31 cellular contexts compared by ENCODE assay signal in genomic region chr2:39664478-39664877, GRCh38. TPM values are rescaled to one million over a fixed set of nuclear protein-coding genes. Genes with fewer than 3 reads are reported as not detected.
DNase-seq lines count a peak whose midpoint lies in the region; ATAC-seq, FAIRE-seq and TF ChIP-seq lines count a peak whose summit lies in the region.
"Had no signal": no experiment of that assay in that cellular context is flagged by ENCODE, and none has a peak within 500 bp of the region (broad histone marks: within the 10 kb centered on the region; RNA-seq: fewer than 3 reads in every experiment).

No MANE protein-coding gene starts in this region.

- no peak for ATAC-seq in GM23338
- ATAC-seq: body of pancreas; CD8-positive, alpha-beta T cell; left lung; stimulated activated memory B cell treated with anti-CD40 and anti-IgM and Interleukin-4, amounts not matched to agents 10 μg/mL and 1 μg/mL and 100 μg/mL, for 72 hours had no signal

- no peak for TF ChIP-seq POLR2A in H54 (IDR thresholded peaks at IDR 0.05; ENCODE audit: low read depth, low read length)

- H2BK120ac ChIP-seq in neuronal stem cell (ENCODE audit: low read depth, low read length): no peak overlapping the region

- peaks cover 41% of the 10 kb centered on the region for H3K4me1 Mint-ChIP-seq in GM23338
- peaks cover 30% of the 10 kb centered on the region for H3K4me1 Mint-ChIP-seq in nephron progenitor cell

- WGBS in neuronal stem cell (ENCODE audit: extremely low coverage in 2 of 2, insufficient read length in 2 of 2, insufficient replicate concordance in 1 of 2), 2 donors: no CpG with 5 or more reads among the region's 4 CpGs

- H3K4me3 Mint-ChIP-seq in GM23338 (peak overlapping the region; percentile 85), nephron progenitor cell (peak overlapping the region; percentile 88)
- H3K4me3 Mint-ChIP-seq: activated CD4-positive, alpha-beta memory T cell treated with anti-CD3 and anti-CD28 coated beads, Interleukin-2, amount 10 ng/mL, durations not matched to agents 7 days and 5 days had no signal

- H3K4me1 ChIP-seq in GM23338 (ENCODE audit: insufficient read depth) (peaks cover 31% of the 10 kb centered on the region), neuronal stem cell (ENCODE audit: control insufficient read depth in 2 of 2, insufficient read depth in 1 of 2, low read depth in 1 of 2, low read length in 2 of 2) (peaks cover 2 to 21% of the 10 kb centered on the region in 2 donors)

- H2AFZ ChIP-seq in GM23338 (peak overlapping the region; percentile 99; the same call in 1 of the 2 replicates), neuronal stem cell (ENCODE audit: low read length) (no peak overlapping the region)

- H3K27ac Mint-ChIP-seq in GM23338 (no peak overlapping the region), nephron progenitor cell (no peak overlapping the region)
- H3K27ac Mint-ChIP-seq: activated CD4-positive, alpha-beta memory T cell treated with anti-CD3 and anti-CD28 coated beads, Interleukin-2, amount 10 ng/mL, durations not matched to agents 7 days and 5 days; activated naive CD4-positive, alpha-beta T cell treated with anti-CD3 and anti-CD28 coated beads, Interleukin-2, amount 10 ng/mL, durations not matched to agents 7 days and 5 days; activated T-helper 1 cell treated with anti-CD3 and anti-CD28 coated beads, Interleukin-12 subunit alpha, Interleukin-12 subunit beta, Interleukin-2, Interleukin-4 antibody, amounts not matched to agents 30 ng/mL and 10 ng/mL and 1 ng/mL, durations not matched to agents 14 hours and 24 hours and 36 hours; CD8-positive, alpha-beta T cell; stimulated activated memory B cell treated with anti-CD40 and anti-IgM and Interleukin-4, amounts not matched to agents 10 μg/mL and 1 μg/mL and 100 μg/mL, for 72 hours; T-helper 2 cell treated with Interferon-gamma antibody and Interleukin-4, amounts not matched to agents 5 μg/mL and 100 μg/mL, for 36 hours had no signal

- no peaks in the 10 kb centered on the region for H4K20me1 ChIP-seq in GM23338 (replicated peaks; ENCODE audit: insufficient read depth)

- H3K9me3 ChIP-seq in neuronal stem cell (replicated peaks in 1 of 2; ENCODE audit: control insufficient read depth in 2 of 2, insufficient read depth in 1 of 2, low read depth in 1 of 2, low read length in 2 of 2): no peaks in the 10 kb centered on the region
- H3K9me3 ChIP-seq: adrenal gland, BE2C, body of pancreas, left lung, MG63, upper lobe of left lung had no signal

- H3K79me2 ChIP-seq in GM23338 (replicated peaks; ENCODE audit: insufficient read depth): peaks cover 25% of the 10 kb centered on the region

- H4K8ac ChIP-seq in neuronal stem cell (ENCODE audit: low read depth, low read length): no peak overlapping the region

- no peak overlapping the region for H3K23ac ChIP-seq in neuronal stem cell (ENCODE audit: low read depth, low read length, poor library complexity)

- no peaks in the 10 kb centered on the region; the same call in 1 of the 2 replicates for H3F3A ChIP-seq in GM23338 (replicated peaks; ENCODE audit: low read depth)

- peaks cover 2% of the 10 kb centered on the region; the same call in 1 of the 3 replicates for H3K36me3 Mint-ChIP-seq in GM23338 (ENCODE audit: low read depth)
- H3K36me3 Mint-ChIP-seq in nephron progenitor cell (ENCODE audit: low read depth): no peaks in the 10 kb centered on the region
- H3K36me3 Mint-ChIP-seq: activated naive CD4-positive, alpha-beta T cell treated with anti-CD3 and anti-CD28 coated beads, Interleukin-2, amount 10 ng/mL, durations not matched to agents 7 days and 5 days; CD8-positive, alpha-beta T cell; stimulated activated memory B cell treated with anti-CD40 and anti-IgM and Interleukin-4, amounts not matched to agents 10 μg/mL and 1 μg/mL and 100 μg/mL, for 72 hours had no signal

- H3K27me3 Mint-ChIP-seq in GM23338 (ENCODE audit: insufficient read depth, low read depth, poor library complexity) (peaks cover 35% of the 10 kb centered on the region), nephron progenitor cell (ENCODE audit: low read depth, poor library complexity) (peaks cover 24% of the 10 kb centered on the region)

- no peak overlapping the region for H3K14ac ChIP-seq in neuronal stem cell (ENCODE audit: low read length)

- H3K27ac ChIP-seq in GM23338 (ENCODE audit: low read depth): no peak overlapping the region
- H3K27ac ChIP-seq in dorsolateral prefrontal cortex: peak overlapping the region in 47 of 59 donors; percentile 3 to 95 (median 82)
- no peak overlapping the region for H3K27ac ChIP-seq in neuronal stem cell (replicated peaks; ENCODE audit: low read length)
- H3K27ac ChIP-seq: adrenal gland, body of pancreas, KMS-11, left lung, skin epidermis, upper lobe of left lung had no signal

- H2AK5ac ChIP-seq in neuronal stem cell (ENCODE audit: low read depth, low read length): no peak overlapping the region

- CTCF ChIA-PET in HEK293T (lab: Yijun Ruan, JAX): no interaction called here

- H3K79me1 ChIP-seq in neuronal stem cell (ENCODE audit: low read depth, low read length): no peaks in the 10 kb centered on the region

- TF ChIP-seq CTCF in GM23338 (conservative IDR thresholded peaks at IDR 0.05; ENCODE audit: low read depth in 2 of 2) (no peak), dorsolateral prefrontal cortex (IDR thresholded peaks at IDR 0.05 in 54 of 56, conservative IDR thresholded peaks at IDR 0.05 in 2 of 56; ENCODE audit: low read depth in 1 of 56, partially characterized antibody in 56 of 56) (no peak), nephron progenitor cell (IDR thresholded peaks at IDR 0.05) (no peak)

- H3K4me2 ChIP-seq in GM23338 (peak overlapping the region; percentile 98), neuronal stem cell (ENCODE audit: insufficient read depth, low read length, poor library complexity, severe bottlenecking) (no peak overlapping the region)
- H3K4me2 ChIP-seq: KMS-11 had no signal

- no peak overlapping the region for H3K4ac ChIP-seq in neuronal stem cell (ENCODE audit: low read length)

- H3K9me3 Mint-ChIP-seq in GM23338: no peaks in the 10 kb centered on the region; the same call in 1 of the 3 replicates
- H3K9me3 Mint-ChIP-seq in nephron progenitor cell: no peaks in the 10 kb centered on the region
- H3K9me3 Mint-ChIP-seq: activated CD4-positive, alpha-beta memory T cell treated with anti-CD3 and anti-CD28 coated beads, Interleukin-2, amount 10 ng/mL, durations not matched to agents 7 days and 5 days; activated naive CD4-positive, alpha-beta T cell treated with anti-CD3 and anti-CD28 coated beads, Interleukin-2, amount 10 ng/mL, durations not matched to agents 7 days and 5 days; activated T-helper 1 cell treated with anti-CD3 and anti-CD28 coated beads, Interleukin-12 subunit alpha, Interleukin-12 subunit beta, Interleukin-2, Interleukin-4 antibody, amounts not matched to agents 30 ng/mL and 10 ng/mL and 1 ng/mL, durations not matched to agents 14 hours and 24 hours and 36 hours; CD8-positive, alpha-beta T cell; stimulated activated memory B cell treated with anti-CD40 and anti-IgM and Interleukin-4, amounts not matched to agents 10 μg/mL and 1 μg/mL and 100 μg/mL, for 72 hours; T-helper 2 cell treated with Interferon-gamma antibody and Interleukin-4, amounts not matched to agents 5 μg/mL and 100 μg/mL, for 36 hours had no signal

- no peak overlapping the region for H2BK5ac ChIP-seq in neuronal stem cell (ENCODE audit: low read length)

- H2BK15ac ChIP-seq in neuronal stem cell (ENCODE audit: low read length): no peak overlapping the region

- no peak overlapping the region for H2BK12ac ChIP-seq in neuronal stem cell (ENCODE audit: low read length)

- peak overlapping the region; percentile 89 for H3K4me3 ChIP-seq in GM23338
- H3K4me3 ChIP-seq in dorsolateral prefrontal cortex: peak overlapping the region in 38 of 59 donors; percentile 7 to 85 (median 72)
- no peak overlapping the region for H3K4me3 ChIP-seq in neuronal stem cell (ENCODE audit: low read length in 2 of 2)
- H3K4me3 ChIP-seq: adrenal gland, body of pancreas, left lung, MG63, skin epidermis had no signal

- no peak overlapping the region for H3K18ac ChIP-seq in neuronal stem cell (ENCODE audit: low read length)

- H3K27me3 ChIP-seq in GM23338 (ENCODE audit: insufficient read depth) (peaks cover 43% of the 10 kb centered on the region), dorsolateral prefrontal cortex (peaks cover 0 to 31% (median 4%) of the 10 kb centered on the region in 45 donors), neuronal stem cell (ENCODE audit: control insufficient read depth in 3 of 3, insufficient read depth in 3 of 3, low read depth in 1 of 3, low read length in 3 of 3) (peaks cover 0 to 15% (median 0%) of the 10 kb centered on the region in 3 experiments)
- H3K27me3 ChIP-seq: body of pancreas had no signal

- no peak overlapping the region for H3K9ac ChIP-seq in neuronal stem cell (ENCODE audit: low read depth, low read length, poor library complexity)
- H3K9ac ChIP-seq: KMS-11 had no signal

- H3K9me2 ChIP-seq in GM23338 (ENCODE audit: insufficient read depth): no peaks in the 10 kb centered on the region

- DNase-seq in GM23338 (ENCODE audit: low spot score): no peak
- peak; percentile 48 for DNase-seq in MV-4-11 (lab: John Stamatoyannopoulos, UW)
- no peak for DNase-seq in dorsolateral prefrontal cortex
- no peak for DNase-seq in nephron progenitor cell
- DNase-seq in hippocampal formation (lab: John Stamatoyannopoulos, UW): no peak
- DNase-seq in H54 (ENCODE audit: insufficient read length, low spot score): no peak
- no peak for DNase-seq in HEK293T (ENCODE audit: extremely low spot score)
- DNase-seq in neuronal stem cell (ENCODE audit: low spot score): no peak
- DNase-seq: ACHN; activated CD4-positive, alpha-beta memory T cell treated with anti-CD3 and anti-CD28 coated beads, Interleukin-2, amount 10 ng/mL, durations not matched to agents 7 days and 5 days; activated CD8-positive, alpha-beta memory T cell treated with anti-CD3 and anti-CD28 coated beads, Interleukin-2, amount 50 U/mL, for 48 hours; activated naive CD4-positive, alpha-beta T cell treated with anti-CD3 and anti-CD28 coated beads, Interleukin-2, amount 10 ng/mL, durations not matched to agents 7 days and 5 days; adrenal gland; BE2C; body of pancreas; CD8-positive, alpha-beta T cell; DMS 273 treated with DMSO at 0.1 percent for 48 hours; HCEC 1CT; left lung; MG63; NCI-H1436 treated with DMSO at 0.1 percent for 48 hours; NCI-H748 treated with DMSO at 0.1 percent for 48 hours; upper lobe of left lung had no signal

- H3K36me3 ChIP-seq in GM23338 (ENCODE audit: insufficient read depth) (no peaks in the 10 kb centered on the region), neuronal stem cell (replicated peaks in 1 of 2; ENCODE audit: control insufficient read depth in 2 of 2, insufficient read depth in 2 of 2, low read length in 2 of 2) (no peaks in the 10 kb centered on the region)
- H3K36me3 ChIP-seq: adrenal gland, BE2C, left lung, MG63, upper lobe of left lung had no signal

- POLR2A ChIA-PET in HEK293T (lab: Yijun Ruan, JAX): no interaction called here

- H4K91ac ChIP-seq in neuronal stem cell (ENCODE audit: low read depth, low read length, poor library complexity): no peak overlapping the region

- FAIRE-seq in H54 (lab: Jason Lieb, UNC): no peak
- FAIRE-seq: endothelial cell of umbilical vein, GM12892 had no signal

- intact Hi-C loops in dorsolateral prefrontal cortex (cut with DNase I): loop anchor here in 1 of 2 donors (10.0 kb wide), 1 partner anchor 150 kb away; no protein-coding TSS in a partner anchor

RNA-seq across cellular contexts. Expression of gene TMEM178A, which starts 1.2 kb away (rescaled TPM):
- 12.3 and 17.4 TPM in 2 replicates for total RNA-seq in GM23338 (2014; rRNA removed; shearing (Covaris generic))
- polyA plus RNA-seq in GM23338 (2016; fragmentation: Nextera tagmentation; extraction: Ambion mirVana): 9.7 and 10.3 TPM in 2 replicates
- 100 to 1,000 TPM in 19 of 120 experiments, 10 to 100 TPM in 101; 41.1 to 132 (median 86.4) TPM for total RNA-seq in dorsolateral prefrontal cortex
- 13.8 TPM for polyA plus RNA-seq in neuronal stem cell (2013, experiment 1 of 2)
- polyA plus RNA-seq in neuronal stem cell (2013, experiment 2 of 2): 13.1 TPM
- total RNA-seq: activated T-helper 1 cell treated with anti-CD3 and anti-CD28 coated beads, Interleukin-12 subunit alpha, Interleukin-12 subunit beta, Interleukin-2, Interleukin-4 antibody, amounts not matched to agents 30 ng/mL and 10 ng/mL and 1 ng/mL, durations not matched to agents 14 hours and 24 hours and 36 hours; dermis microvascular lymphatic vessel endothelial cell had no signal

Comparison
In these comparisons a context has a peak if more than half of its experiments do, and no peak if none do; other contexts are left out.
1. H3K27ac ChIP-seq: peak in dorsolateral prefrontal cortex (47 of 59); none in GM23338 (single experiment) and neuronal stem cell (single experiment).
2. H3K4me3 ChIP-seq: peak in GM23338 (single experiment) and dorsolateral prefrontal cortex (38 of 59); none in neuronal stem cell (0 of 2).